In genomic region chr3:149278911-149279310, GRCh38 we compare ENCODE assay signal across 14 cellular contexts. TPM values are rescaled to one million over a fixed set of nuclear protein-coding genes. Genes with fewer than 3 reads are reported as not detected.
"Had no signal": no experiment of that assay in that cellular context is flagged by ENCODE, and none has a peak within 500 bp of the region (broad histone marks: within the 10 kb centered on the region; RNA-seq: fewer than 3 reads in every experiment).

No MANE protein-coding gene starts in this region.

- H3K4me3 ChIP-seq: lower lobe of right lung, sigmoid colon, suprapubic skin had no signal

- DNase-seq: activated CD4-positive, alpha-beta T cell treated with anti-CD3 and anti-CD28 coated beads for 4 hours; activated CD8-positive, alpha-beta T cell treated with anti-CD3 and anti-CD28 coated beads, Interleukin-2, amount 10 ng/mL, durations not matched to agents 7 days and 5 days; activated naive CD4-positive, alpha-beta T cell treated with anti-CD3 and anti-CD28 coated beads for 36 hours; hippocampal formation; kidney glomerular epithelial cell; lower lobe of right lung; naive thymus-derived CD4-positive, alpha-beta T cell; nucleus accumbens; sigmoid colon; stimulated activated CD4-positive, alpha-beta T cell treated with anti-CD3 and anti-CD28 coated beads, Interleukin-12 subunit alpha, Interleukin-12 subunit beta, amount 100 ng/mL, for 4 hours; stimulated activated naive CD4-positive, alpha-beta T cell; T-helper 1 cell had no signal

- H3K36me3 ChIP-seq: lower lobe of right lung, sigmoid colon, suprapubic skin had no signal

- H3K27me3 ChIP-seq: sigmoid colon, suprapubic skin had no signal

- H3K9me3 ChIP-seq: lower lobe of right lung, sigmoid colon, suprapubic skin had no signal

- H3K4me1 ChIP-seq: suprapubic skin had no signal

- H3K27ac ChIP-seq: lower lobe of right lung, sigmoid colon, suprapubic skin had no signal

- ATAC-seq: activated CD8-positive, alpha-beta T cell treated with anti-CD3 and anti-CD28 coated beads, Interleukin-2, amount 10 ng/mL, durations not matched to agents 7 days and 5 days; lower lobe of right lung; naive thymus-derived CD4-positive, alpha-beta T cell had no signal

RNA-seq across cellular contexts. Expression of gene TM4SF18, which starts 54.5 kb away (rescaled TPM):
- total RNA-seq: activated CD8-positive, alpha-beta T cell treated with anti-CD3 and anti-CD28 coated beads, Interleukin-2, amount 10 ng/mL, durations not matched to agents 7 days and 5 days; activated naive CD4-positive, alpha-beta T cell treated with anti-CD3 and anti-CD28 coated beads for 36 hours; naive thymus-derived CD4-positive, alpha-beta T cell had no signal
- polyA plus RNA-seq: naive thymus-derived CD4-positive, alpha-beta T cell had no signal

RNA-seq across cellular contexts. Expression of gene CP, which starts 57.3 kb away (rescaled TPM):
- total RNA-seq: activated CD8-positive, alpha-beta T cell treated with anti-CD3 and anti-CD28 coated beads, Interleukin-2, amount 10 ng/mL, durations not matched to agents 7 days and 5 days; activated naive CD4-positive, alpha-beta T cell treated with anti-CD3 and anti-CD28 coated beads for 36 hours; epithelial cell of proximal tubule had no signal
